Comparison of ENCODE assay signal across 28 cellular contexts in genomic region chr17:66679631-66680517, GRCh38.
A peak's percentile ranks its signal among the peaks of the same experiment; 100 is the strongest.
DNase-seq lines count a peak whose midpoint lies in the region; ATAC-seq, FAIRE-seq and TF ChIP-seq lines count a peak whose summit lies in the region.
"Had no signal": no experiment of that assay in that cellular context is flagged by ENCODE, and none has a peak within 500 bp of the region (broad histone marks: within the 10 kb centered on the region; RNA-seq: fewer than 3 reads in every experiment).

No MANE protein-coding gene starts in this region.

- H3K9me3 Mint-ChIP-seq in activated naive CD8-positive, alpha-beta T cell treated with anti-CD3 and anti-CD28 coated beads, Interleukin-2, amount 50 U/mL, for 24 hours = peaks cover 3% of the 10 kb centered on the region
- H3K9me3 Mint-ChIP-seq in activated naive CD8-positive, alpha-beta T cell treated with anti-CD3 and anti-CD28 coated beads for 36 hours = peaks cover 7% of the 10 kb centered on the region

- peak overlapping the region; percentile 31 for H3K27ac Mint-ChIP-seq in activated naive CD8-positive, alpha-beta T cell treated with anti-CD3 and anti-CD28 coated beads, Interleukin-2, amount 50 U/mL, for 24 hours
- H3K27ac Mint-ChIP-seq in activated naive CD8-positive, alpha-beta T cell treated with anti-CD3 and anti-CD28 coated beads for 36 hours = no peak overlapping the region
- H3K27ac Mint-ChIP-seq: activated naive CD4-positive, alpha-beta T cell treated with anti-CD3 and anti-CD28 coated beads, Interleukin-2, amount 10 ng/mL, durations not matched to agents 7 days and 5 days; activated T-cell treated with anti-CD3 and anti-CD28 coated beads, Interleukin-2, amount 50 U/mL, for 72 hours; dendritic cell treated with granulocyte-macrophage colony-stimulating factor and Interleukin-4, amounts not matched to agents 40 ng/mL and 50 ng/mL, for 4 days; T-cell had no signal

- DNase-seq in activated naive CD8-positive, alpha-beta T cell treated with anti-CD3 and anti-CD28 coated beads, Interleukin-2, amount 50 U/mL, for 24 hours = no peak
- DNase-seq in activated naive CD8-positive, alpha-beta T cell treated with anti-CD3 and anti-CD28 coated beads for 36 hours = no peak
- peak; percentile 19 for DNase-seq in coronary artery (ENCODE audit: low spot score)
- no peak for DNase-seq in kidney
- DNase-seq in activated CD8-positive, alpha-beta memory T cell treated with anti-CD3 and anti-CD28 coated beads, Interleukin-2, amount 50 U/mL, for 48 hours = no peak
- DNase-seq: activated CD4-positive, CD25-positive, alpha-beta regulatory T cell treated with anti-CD3 and anti-CD28 coated beads, Interleukin-2, amount 50 U/mL, for 72 hours; activated CD8-positive, alpha-beta memory T cell treated with anti-CD3 and anti-CD28 coated beads for 24 hours; activated naive CD4-positive, alpha-beta T cell treated with anti-CD3 and anti-CD28 coated beads, Interleukin-2, amount 10 ng/mL, durations not matched to agents 7 days and 5 days; activated T-cell treated with anti-CD3 and anti-CD28 coated beads, Interleukin-2, amount 50 U/mL, for 72 hours; AML-193; CD4-positive, alpha-beta memory T cell; DMS153; mucosa of descending colon; NCI-H1092 treated with DMSO at 0.1 percent for 48 hours; NCI-H187 treated with DMSO at 0.1 percent for 48 hours; NCI-H2227 treated with DMSO at 0.1 percent for 48 hours; NCI-H69; SJCRH30; T-cell had no signal

- peaks cover 22% of the 10 kb centered on the region for H3K4me1 Mint-ChIP-seq in activated naive CD8-positive, alpha-beta T cell treated with anti-CD3 and anti-CD28 coated beads, Interleukin-2, amount 50 U/mL, for 24 hours
- H3K4me1 Mint-ChIP-seq in activated naive CD8-positive, alpha-beta T cell treated with anti-CD3 and anti-CD28 coated beads for 36 hours = peaks cover 11% of the 10 kb centered on the region

- no peak for FAIRE-seq in kidney (lab: Jason Lieb, UNC)
- FAIRE-seq: endothelial cell of umbilical vein, keratinocyte, TTC549 had no signal

- H3K27me3 Mint-ChIP-seq in activated naive CD8-positive, alpha-beta T cell treated with anti-CD3 and anti-CD28 coated beads, Interleukin-2, amount 50 U/mL, for 24 hours = no peaks in the 10 kb centered on the region
- H3K27me3 Mint-ChIP-seq in activated naive CD8-positive, alpha-beta T cell treated with anti-CD3 and anti-CD28 coated beads for 36 hours = no peaks in the 10 kb centered on the region
- H3K27me3 Mint-ChIP-seq: activated naive CD4-positive, alpha-beta T cell treated with anti-CD3 and anti-CD28 coated beads, Interleukin-2, amount 10 ng/mL, durations not matched to agents 7 days and 5 days; CD4-positive, alpha-beta memory T cell; dendritic cell treated with granulocyte-macrophage colony-stimulating factor and Interleukin-4, amounts not matched to agents 40 ng/mL and 50 ng/mL, for 4 days; T-cell had no signal

- no peak overlapping the region for H3K9ac ChIP-seq in kidney (ENCODE audit: low read length in 2 of 2)

- no peak for TF ChIP-seq POLR2A in gastroesophageal sphincter (IDR thresholded peaks at IDR 0.05)

- H3K36me3 ChIP-seq in gastroesophageal sphincter = no peaks in the 10 kb centered on the region
- H3K36me3 ChIP-seq in kidney (ENCODE audit: control insufficient read depth in 1 of 2, insufficient read depth in 2 of 2, low read length in 2 of 2) = no peaks in the 10 kb centered on the region
- H3K36me3 ChIP-seq: cardiac muscle cell had no signal

- H3K27ac ChIP-seq in coronary artery = no peak overlapping the region
- peak overlapping the region; percentile 62 for H3K27ac ChIP-seq in temporal lobe (ENCODE audit: low read depth, low read length)
- H3K27ac ChIP-seq in gastroesophageal sphincter = no peak overlapping the region
- no peak overlapping the region for H3K27ac ChIP-seq in kidney (ENCODE audit: low read depth in 2 of 2, low read length in 2 of 2)
- H3K27ac ChIP-seq: cardiac muscle cell, SJCRH30 had no signal

- H3K4me1 ChIP-seq in gastroesophageal sphincter = peaks cover 0 to 20% (median 0%) of the 10 kb centered on the region in 3 donors
- no peaks in the 10 kb centered on the region for H3K4me1 ChIP-seq in kidney (ENCODE audit: control insufficient read depth in 1 of 2, insufficient read depth in 1 of 2, low read depth in 1 of 2, low read length in 2 of 2)
- H3K4me1 ChIP-seq: SJCRH30 had no signal

- no peaks in the 10 kb centered on the region for H3K27me3 ChIP-seq in gastroesophageal sphincter
- H3K27me3 ChIP-seq: cardiac muscle cell, SJCRH30 had no signal

- no peak overlapping the region for H3K4me3 Mint-ChIP-seq in activated naive CD8-positive, alpha-beta T cell treated with anti-CD3 and anti-CD28 coated beads, Interleukin-2, amount 50 U/mL, for 24 hours
- H3K4me3 Mint-ChIP-seq in activated naive CD8-positive, alpha-beta T cell treated with anti-CD3 and anti-CD28 coated beads for 36 hours = no peak overlapping the region
- H3K4me3 Mint-ChIP-seq: activated naive CD4-positive, alpha-beta T cell treated with anti-CD3 and anti-CD28 coated beads, Interleukin-2, amount 10 ng/mL, durations not matched to agents 7 days and 5 days; activated T-cell treated with anti-CD3 and anti-CD28 coated beads, Interleukin-2, amount 50 U/mL, for 72 hours; dendritic cell treated with granulocyte-macrophage colony-stimulating factor and Interleukin-4, amounts not matched to agents 40 ng/mL and 50 ng/mL, for 4 days; T-cell had no signal

- H3K9me3 ChIP-seq in gastroesophageal sphincter = peaks cover 0 to 4% (median 0%) of the 10 kb centered on the region in 3 donors
- no peaks in the 10 kb centered on the region for H3K9me3 ChIP-seq in kidney (ENCODE audit: control insufficient read depth in 1 of 2, low read length in 2 of 2)
- H3K9me3 ChIP-seq: mucosa of descending colon, SJCRH30 had no signal

- WGBS in gastroesophageal sphincter (ENCODE audit: low coverage in 1 of 2), 2 donors = 82 to 84% methylated on average over 7 to 11 of the region's 11 CpGs

- no peak for ATAC-seq in activated naive CD8-positive, alpha-beta T cell treated with anti-CD3 and anti-CD28 coated beads, Interleukin-2, amount 50 U/mL, for 24 hours
- ATAC-seq in HG03175 (IDR thresholded peaks at IDR 0.05; ENCODE audit: unreplicated experiment) (peak; percentile 76), gastroesophageal sphincter (no peak)
- ATAC-seq: activated T-cell treated with anti-CD3 and anti-CD28 coated beads, Interleukin-2, amount 50 U/mL, for 72 hours; mucosa of descending colon; T-cell had no signal

- TF ChIP-seq CTCF in coronary artery (IDR thresholded peaks at IDR 0.05) = no peak
- no peak for TF ChIP-seq CTCF in gastroesophageal sphincter (IDR thresholded peaks at IDR 0.05)
- no peak for TF ChIP-seq CTCF in kidney (IDR thresholded peaks at IDR 0.05; ENCODE audit: borderline replicate concordance, extremely low read depth, insufficient read depth)

- peaks cover 27% of the 10 kb centered on the region for H3K36me3 Mint-ChIP-seq in activated naive CD8-positive, alpha-beta T cell treated with anti-CD3 and anti-CD28 coated beads, Interleukin-2, amount 50 U/mL, for 24 hours (ENCODE audit: low read depth)
- peaks cover 29% of the 10 kb centered on the region for H3K36me3 Mint-ChIP-seq in activated naive CD8-positive, alpha-beta T cell treated with anti-CD3 and anti-CD28 coated beads for 36 hours

- TF ChIP-seq EP300 in gastroesophageal sphincter (IDR thresholded peaks at IDR 0.05) = no peak

- no peak overlapping the region for H3K4me3 ChIP-seq in coronary artery
- no peak overlapping the region for H3K4me3 ChIP-seq in gastroesophageal sphincter
- H3K4me3 ChIP-seq in kidney (ENCODE audit: low read length in 2 of 2) = no peak overlapping the region
- H3K4me3 ChIP-seq: cardiac muscle cell, lung, mucosa of descending colon, SJCRH30 had no signal

- intact Hi-C loops in kidney (cut with DNase I) = no loop called here
